Comparison of ENCODE assay signal across 2 cellular contexts in genomic region chr21:41831453-41831831, GRCh38.
TF ChIP-seq lines count a peak whose summit lies in the region.

No MANE protein-coding gene starts in this region.

TF ChIP-seq in H1, 55 proteins besides CTCF, POLR2A, EP300 and RAD21:
- TF ChIP-seq MAX (IDR thresholded peaks at IDR 0.05) (no peak), SRF (IDR thresholded peaks at IDR 0.05; ENCODE audit: low read depth, low read length) (no peak), MAFK (IDR thresholded peaks at IDR 0.05; ENCODE audit: low read depth, low read length) (no peak), CEBPB (IDR thresholded peaks at IDR 0.05; ENCODE audit: low read depth, low read length) (no peak), GTF2F1 (IDR thresholded peaks at IDR 0.05; ENCODE audit: borderline replicate concordance, low read depth, low read length) (no peak)

TF ChIP-seq in SK-N-SH, 30 proteins besides CTCF, POLR2A, EP300 and RAD21:
- TF ChIP-seq FOSL2 (IDR thresholded peaks at IDR 0.05; ENCODE audit: borderline replicate concordance, low read depth) (no peak), TCF12 (IDR thresholded peaks at IDR 0.05) (no peak), TAF1 (IDR thresholded peaks at IDR 0.05; ENCODE audit: borderline replicate concordance, low read depth, low read length) (no peak), MEF2A (IDR thresholded peaks at IDR 0.05; ENCODE audit: borderline replicate concordance, low read depth) (no peak), RXRA (IDR thresholded peaks at IDR 0.05; ENCODE audit: borderline replicate concordance, low read depth) (no peak), TEAD4 (IDR thresholded peaks at IDR 0.05; ENCODE audit: borderline replicate concordance, insufficient read depth) (no peak), RFX5 (IDR thresholded peaks at IDR 0.05; ENCODE audit: low read length) (no peak), EZH2phosphoT487 (IDR thresholded peaks at IDR 0.05; ENCODE audit: borderline replicate concordance, low read depth) (no peak), FOXM1 (IDR thresholded peaks at IDR 0.05; ENCODE audit: low read depth) (no peak), SMC3 (IDR thresholded peaks at IDR 0.05; ENCODE audit: low read depth, low read length) (no peak), USF2 (IDR thresholded peaks at IDR 0.05; ENCODE audit: borderline replicate concordance, low read depth, low read length) (no peak), IRF3 (IDR thresholded peaks at IDR 0.05; ENCODE audit: low read depth, low read length) (no peak), NFIC (IDR thresholded peaks at IDR 0.05; ENCODE audit: borderline replicate concordance) (no peak), GABPA (IDR thresholded peaks at IDR 0.05; ENCODE audit: low read depth) (no peak), FOXJ3 (CRISPR knock-in tag; IDR thresholded peaks at IDR 0.05) (no peak), GATA2 (CRISPR knock-in tag; IDR thresholded peaks at IDR 0.05) (no peak), POLR2AphosphoS5 (IDR thresholded peaks at IDR 0.05; ENCODE audit: low read depth, low read length) (no peak), NRF1 (IDR thresholded peaks at IDR 0.05; ENCODE audit: low read depth, low read length) (no peak), RCOR1 (IDR thresholded peaks at IDR 0.05; ENCODE audit: low read length) (no peak), YY1 (IDR thresholded peaks at IDR 0.05; ENCODE audit: low read depth) (no peak)
